In the genomic region with DNA sequence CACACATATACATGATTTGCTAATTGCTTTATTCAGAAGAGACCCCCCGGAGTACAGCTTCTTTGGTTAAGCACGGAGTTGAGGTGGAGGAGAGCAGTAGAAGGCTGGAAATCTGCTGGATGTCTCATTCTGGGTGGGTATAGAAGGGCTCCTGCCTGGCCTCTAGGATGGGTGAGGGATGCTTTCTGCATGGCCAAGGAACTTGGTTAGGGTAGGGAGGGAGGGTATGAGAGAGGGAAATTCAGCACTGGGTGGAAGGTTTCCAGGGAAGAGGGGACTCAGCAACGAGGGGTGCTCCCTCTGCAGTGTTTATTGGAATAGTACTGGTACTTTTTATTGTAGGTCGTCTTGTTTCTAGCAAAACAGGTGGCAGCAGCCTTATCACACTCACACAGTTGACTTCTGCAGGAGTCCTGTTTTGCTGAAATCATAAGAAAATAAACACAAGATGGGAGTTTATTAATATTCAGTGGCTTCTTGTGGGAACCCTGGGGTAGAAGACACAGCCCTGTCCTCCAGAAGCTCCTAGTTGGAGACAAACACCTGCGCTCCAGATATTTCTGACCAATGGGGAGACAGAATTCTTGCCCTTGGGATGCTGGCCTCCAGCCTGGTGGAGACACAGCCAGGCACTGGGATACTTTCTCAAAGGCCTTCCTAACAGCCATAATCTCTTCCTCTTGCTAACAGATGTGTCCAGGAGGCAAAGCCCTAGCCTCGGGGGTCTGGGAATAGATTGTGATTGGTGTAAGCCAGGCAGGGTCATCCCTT, we compare ENCODE assay signal across 10 cellular contexts. TPM values are rescaled to one million over a fixed set of nuclear protein-coding genes. Genes with fewer than 3 reads are reported as not detected.
A peak's percentile ranks its signal among the peaks of the same experiment; 100 is the strongest.
DNase-seq lines count a peak whose midpoint lies in the region; ATAC-seq and TF ChIP-seq lines count a peak whose summit lies in the region.
"Had no signal": no experiment of that assay in that cellular context is flagged by ENCODE, and none has a peak within 500 bp of the region (broad histone marks: within the 10 kb centered on the region; RNA-seq: fewer than 3 reads in every experiment).

No MANE protein-coding gene starts in this region.

- no peaks in the 10 kb centered on the region for H3K79me2 ChIP-seq in mammary epithelial cell (ENCODE audit: insufficient read depth, low read length)

- H3K27ac ChIP-seq in mammary epithelial cell (ENCODE audit: insufficient read depth, low read depth, low read length) (no peak overlapping the region), mesenchymal stem cell (ENCODE audit: low read length, poor library complexity, severe bottlenecking) (no peak overlapping the region)

- dilution Hi-C loops in mammary epithelial cell (cut with HindIII; ENCODE audit: low sequenced_read_pairs), result no loop called here

- H4K20me1 ChIP-seq in mammary epithelial cell (ENCODE audit: insufficient read depth, low read length), result no peaks in the 10 kb centered on the region

- H2BK15ac ChIP-seq in mesenchymal stem cell (ENCODE audit: low read depth, poor library complexity, severe bottlenecking), result no peak overlapping the region

- H3K27ac Mint-ChIP-seq in MCF 10A (ENCODE audit: low read depth, unreplicated experiment), result no peak overlapping the region
- H3K27ac Mint-ChIP-seq in type B pancreatic cell, result peak overlapping the region; percentile 12
- H3K27ac Mint-ChIP-seq in activated T-helper 2 cell treated with anti-CD3 and anti-CD28 coated beads, Interferon-gamma antibody, Interleukin-2, Interleukin-4, amounts not matched to agents 10 μg/mL and 5 μg/mL and 100 μg/mL, durations not matched to agents 14 hours and 24 hours and 36 hours, result no peak overlapping the region

- no peaks in the 10 kb centered on the region for H3K79me1 ChIP-seq in mesenchymal stem cell (replicated peaks; ENCODE audit: low read length, poor library complexity, severe bottlenecking)

- TF ChIP-seq CTCF in mammary epithelial cell (conservative IDR thresholded peaks at IDR 0.05 in 1 of 2, IDR thresholded peaks at IDR 0.05 in 1 of 2; ENCODE audit: extremely low read depth in 1 of 2, insufficient read depth in 1 of 2, low read depth in 1 of 2, low read length in 2 of 2), result no peak
- no peak for TF ChIP-seq CTCF in MCF 10A (IDR thresholded peaks at IDR 0.05; ENCODE audit: unreplicated experiment)
- TF ChIP-seq CTCF in type B pancreatic cell (conservative IDR thresholded peaks at IDR 0.05), result no peak

- H3K36me3 Mint-ChIP-seq in MCF 10A (ENCODE audit: insufficient read depth, unreplicated experiment) (no peaks in the 10 kb centered on the region), type B pancreatic cell (no peaks in the 10 kb centered on the region)
- H3K36me3 Mint-ChIP-seq in activated T-helper 2 cell treated with anti-CD3 and anti-CD28 coated beads, Interferon-gamma antibody, Interleukin-2, Interleukin-4, amounts not matched to agents 10 μg/mL and 5 μg/mL and 100 μg/mL, durations not matched to agents 14 hours and 24 hours and 36 hours (ENCODE audit: low read depth), result no peaks in the 10 kb centered on the region

- peak; percentile 1 to 5 for ATAC-seq in left cardiac atrium

- BruUV-seq in mammary epithelial cell (replicated peaks; lab: Mats Ljungman, UMichigan), result no TSS peak
- BruUV-seq in MCF 10A (replicated peaks; lab: Mats Ljungman, UMichigan), result no TSS peak

- intact Hi-C loops in mammary epithelial cell (cut with micrococcal nuclease), result loop anchor here (1.0 to 10.0 kb wide), 4 partner anchors 177 to 519 kb away; no protein-coding TSS in a partner anchor
- intact Hi-C loops in MCF 10A (cut with micrococcal nuclease), result loop anchor here (2.0 to 10.0 kb wide), 2 partner anchors 129 to 219 kb away; no protein-coding TSS in a partner anchor
- intact Hi-C loops in left cardiac atrium (cut with DNase I), result loop anchor here (2.0 to 10.0 kb wide), 4 partner anchors 117 to 177 kb away; no protein-coding TSS in a partner anchor
- intact Hi-C loops in activated T-helper 2 cell treated with anti-CD3 and anti-CD28 coated beads, Interferon-gamma antibody, Interleukin-2, Interleukin-4, amounts not matched to agents 10 μg/mL and 5 μg/mL and 100 μg/mL, durations not matched to agents 14 hours and 24 hours and 36 hours (cut with micrococcal nuclease), result loop anchor here (1.0 to 2.0 kb wide), 2 partner anchors 177 to 221 kb away; no protein-coding TSS in a partner anchor

- H3K9ac ChIP-seq in mammary epithelial cell (ENCODE audit: insufficient read depth, low read length) (no peak overlapping the region), mesenchymal stem cell (ENCODE audit: low read length) (peak overlapping the region; percentile 68)

- H2BK5ac ChIP-seq in mesenchymal stem cell (ENCODE audit: low read depth, low read length, poor library complexity, severe bottlenecking), result no peak overlapping the region

- H3K4me1 Mint-ChIP-seq in MCF 10A (ENCODE audit: insufficient read depth, unreplicated experiment) (no peaks in the 10 kb centered on the region), type B pancreatic cell (ENCODE audit: unreplicated experiment) (peaks cover 5% of the 10 kb centered on the region)
- H3K4me1 Mint-ChIP-seq in activated T-helper 2 cell treated with anti-CD3 and anti-CD28 coated beads, Interferon-gamma antibody, Interleukin-2, Interleukin-4, amounts not matched to agents 10 μg/mL and 5 μg/mL and 100 μg/mL, durations not matched to agents 14 hours and 24 hours and 36 hours (ENCODE audit: low read depth), result peaks cover 4% of the 10 kb centered on the region

- H3K9me3 Mint-ChIP-seq in MCF 10A (ENCODE audit: unreplicated experiment) (no peaks in the 10 kb centered on the region), type B pancreatic cell (no peaks in the 10 kb centered on the region)
- H3K9me3 Mint-ChIP-seq in activated T-helper 2 cell treated with anti-CD3 and anti-CD28 coated beads, Interferon-gamma antibody, Interleukin-2, Interleukin-4, amounts not matched to agents 10 μg/mL and 5 μg/mL and 100 μg/mL, durations not matched to agents 14 hours and 24 hours and 36 hours, result no peaks in the 10 kb centered on the region

- H3K4me2 ChIP-seq in mammary epithelial cell (ENCODE audit: insufficient read depth, low read depth, low read length), result no peak overlapping the region
- H3K4me2 ChIP-seq in mesenchymal stem cell (ENCODE audit: low read length, poor library complexity, severe bottlenecking), result no peak overlapping the region

- peaks cover 40% of the 10 kb centered on the region for H3K27me3 Mint-ChIP-seq in MCF 10A (ENCODE audit: insufficient read depth, unreplicated experiment)
- peaks cover 47% of the 10 kb centered on the region for H3K27me3 Mint-ChIP-seq in type B pancreatic cell
- H3K27me3 Mint-ChIP-seq in activated T-helper 2 cell treated with anti-CD3 and anti-CD28 coated beads, Interferon-gamma antibody, Interleukin-2, Interleukin-4, amounts not matched to agents 10 μg/mL and 5 μg/mL and 100 μg/mL, durations not matched to agents 14 hours and 24 hours and 36 hours (ENCODE audit: low read depth), result peaks cover 19% of the 10 kb centered on the region

- CTCF ChIA-PET in mammary epithelial cell (lab: Charles Lee; ENCODE audit: low non-redundant PET), result interaction anchor here (0.6 kb wide), 1 partner anchor 451 kb away, joined by 10 read pairs; no protein-coding TSS in a partner anchor
- CTCF ChIA-PET in MCF 10A (lab: Yijun Ruan, JAX), result interaction anchor here (0.6 to 5.1 kb wide), 14 partner anchors 10 to 519 kb away, joined by 3 to 41 read pairs (median 4); no protein-coding TSS in a partner anchor

- H2BK12ac ChIP-seq in mesenchymal stem cell (ENCODE audit: low read length in 2 of 2), result no peak overlapping the region

- H3K23ac ChIP-seq in mesenchymal stem cell (ENCODE audit: low read length in 2 of 2), result no peak overlapping the region

- H3K14ac ChIP-seq in mesenchymal stem cell (ENCODE audit: low read length in 2 of 2), result no peak overlapping the region

- POLR2A ChIA-PET in MCF 10A (lab: Yijun Ruan, JAX), result no interaction called here

- H2AFZ ChIP-seq in mammary epithelial cell (ENCODE audit: low read depth, low read length), result peak overlapping the region; percentile 1
- no peak overlapping the region for H2AFZ ChIP-seq in mesenchymal stem cell (ENCODE audit: low read depth, low read length)

- no peak overlapping the region for H3K4me3 ChIP-seq in mammary epithelial cell (replicated peaks in 1 of 3; ENCODE audit: insufficient read depth in 1 of 3, low read depth in 2 of 3, low read length in 3 of 3)
- no peak overlapping the region for H3K4me3 ChIP-seq in mesenchymal stem cell (ENCODE audit: insufficient read depth in 1 of 2, low read depth in 1 of 2, low read length in 2 of 2)

- no peak overlapping the region for H3K4ac ChIP-seq in mesenchymal stem cell (ENCODE audit: low read depth in 1 of 2, low read length in 2 of 2)

- H4K91ac ChIP-seq in mesenchymal stem cell (ENCODE audit: low read length), result no peak overlapping the region

- H3K9me3 ChIP-seq in mammary epithelial cell (replicated peaks; ENCODE audit: insufficient read depth, low read length) (no peaks in the 10 kb centered on the region), mesenchymal stem cell (ENCODE audit: control insufficient read depth, low read length) (no peaks in the 10 kb centered on the region)

- H3K36me3 ChIP-seq in mammary epithelial cell (ENCODE audit: insufficient read depth, low read length) (no peaks in the 10 kb centered on the region), mesenchymal stem cell (ENCODE audit: control insufficient read depth in 1 of 2, insufficient read depth in 2 of 2, low read depth in 1 of 2, low read length in 2 of 2) (no peaks in the 10 kb centered on the region)

- DNase-seq in mammary epithelial cell (no peak), MCF 10A (ENCODE audit: unreplicated experiment) (no peak), left cardiac atrium (no peak), mesenchymal stem cell (no peak), type B pancreatic cell (ENCODE audit: extremely low spot score, unreplicated experiment) (no peak), HK-2 (ENCODE audit: unreplicated experiment) (no peak), RPMI8226 (no peak)
- DNase-seq in activated T-helper 2 cell treated with anti-CD3 and anti-CD28 coated beads, Interferon-gamma antibody, Interleukin-2, Interleukin-4, amounts not matched to agents 10 μg/mL and 5 μg/mL and 100 μg/mL, durations not matched to agents 14 hours and 24 hours and 36 hours (ENCODE audit: low spot score), result no peak

- no peak overlapping the region for H4K8ac ChIP-seq in mesenchymal stem cell (ENCODE audit: low read length)

- peaks cover 6% of the 10 kb centered on the region for H3K4me1 ChIP-seq in mammary epithelial cell (ENCODE audit: insufficient read depth, low read length)
- no peaks in the 10 kb centered on the region for H3K4me1 ChIP-seq in mesenchymal stem cell (ENCODE audit: control insufficient read depth, insufficient read depth, low read depth, low read length)

- no peak overlapping the region for H3K18ac ChIP-seq in mesenchymal stem cell (ENCODE audit: low read depth in 1 of 2, low read length in 2 of 2)

- in situ Hi-C loops in mammary epithelial cell (cut with MboI; ENCODE audit: low sequenced_read_pairs in 2 of 2), result loop anchor here in 1 of 2 donors (10.0 kb wide), 1 partner anchor 119 kb away; no protein-coding TSS in a partner anchor

- 80% methylated on average over 5 of the region's 6 CpGs for WGBS in mammary epithelial cell (ENCODE audit: low coverage, missing lambda C conversion rate)
- WGBS in mesenchymal stem cell, result 61% methylated on average over 5 of the region's 6 CpGs

- H2BK120ac ChIP-seq in mesenchymal stem cell (ENCODE audit: low read depth, low read length), result no peak overlapping the region

- H3K27me3 ChIP-seq in mammary epithelial cell (ENCODE audit: insufficient read depth, low read length), result no peaks in the 10 kb centered on the region
- peaks cover 1 to 31% of the 10 kb centered on the region in 2 experiments for H3K27me3 ChIP-seq in mesenchymal stem cell (ENCODE audit: control insufficient read depth in 1 of 2, insufficient read depth in 1 of 2, low read length in 2 of 2)

- H3K4me3 Mint-ChIP-seq in MCF 10A (ENCODE audit: unreplicated experiment) (no peak overlapping the region), type B pancreatic cell (no peak overlapping the region)
- H3K4me3 Mint-ChIP-seq in activated T-helper 2 cell treated with anti-CD3 and anti-CD28 coated beads, Interferon-gamma antibody, Interleukin-2, Interleukin-4, amounts not matched to agents 10 μg/mL and 5 μg/mL and 100 μg/mL, durations not matched to agents 14 hours and 24 hours and 36 hours (ENCODE audit: low read depth), result no peak overlapping the region

- no peak overlapping the region for H2AK5ac ChIP-seq in mesenchymal stem cell (ENCODE audit: low read length, severe bottlenecking)

RNA-seq across cellular contexts. Expression of gene PLA2G2A, which starts 3.8 kb away (rescaled TPM):
- total RNA-seq in mammary epithelial cell (not detected), MCF 10A (2022) (not detected in 2 replicates), left cardiac atrium (1,000 to 10,000 TPM in 1 of 2 donors, 100 to 1,000 TPM in 1; 376 to 1,124 TPM), type B pancreatic cell (ENCODE audit: low replicate concordance) (26.1 and 53.2 TPM in 2 replicates)
- 0.10 TPM for polyA plus RNA-seq in mammary epithelial cell
- not detected for polyA minus RNA-seq in mammary epithelial cell
- polyA plus RNA-seq in mesenchymal stem cell (2013, experiment 1 of 2), result 0.10 TPM
- 0.08 TPM for polyA plus RNA-seq in mesenchymal stem cell (2013, experiment 2 of 2)
- total RNA-seq in activated T-helper 2 cell treated with anti-CD3 and anti-CD28 coated beads, Interferon-gamma antibody, Interleukin-2, Interleukin-4, amounts not matched to agents 10 μg/mL and 5 μg/mL and 100 μg/mL, durations not matched to agents 14 hours and 24 hours and 36 hours, result not detected in 2 replicates
- total RNA-seq: HT1080, OCI-LY7 had no signal

RNA-seq across cellular contexts. Expression of gene PLA2G2E, which starts 52.2 kb away (rescaled TPM):
- not detected for total RNA-seq in mammary epithelial cell
- not detected for polyA plus RNA-seq in mammary epithelial cell
- polyA minus RNA-seq in mammary epithelial cell, result not detected
- not detected in 2 replicates for total RNA-seq in MCF 10A (2022)
- not detected for total RNA-seq in left cardiac atrium
- polyA plus RNA-seq in mesenchymal stem cell (2013, experiment 1 of 2), result not detected
- polyA plus RNA-seq in mesenchymal stem cell (2013, experiment 2 of 2), result not detected
- total RNA-seq in type B pancreatic cell (ENCODE audit: low replicate concordance), result not detected in 2 replicates
- not detected in 2 replicates for total RNA-seq in activated T-helper 2 cell treated with anti-CD3 and anti-CD28 coated beads, Interferon-gamma antibody, Interleukin-2, Interleukin-4, amounts not matched to agents 10 μg/mL and 5 μg/mL and 100 μg/mL, durations not matched to agents 14 hours and 24 hours and 36 hours
- total RNA-seq: HT1080, OCI-LY7 had no signal

Comparison
In these comparisons a context has a peak if more than half of its experiments do, and no peak if none do; other contexts are left out.
1. RNA of gene PLA2G2A, which starts 3.8 kb away (total RNA-seq): 376 to 1,124 TPM in left cardiac atrium and 26.1 to 53.2 TPM in type B pancreatic cell; not detected in MCF 10A, not detected in mammary epithelial cell and not detected in activated T-helper 2 cell treated with anti-CD3 and anti-CD28 coated beads, Interferon-gamma antibody, Interleukin-2, Interleukin-4, amounts not matched to agents 10 μg/mL and 5 μg/mL and 100 μg/mL, durations not matched to agents 14 hours and 24 hours and 36 hours; every median in the first group is over 10 times any median in the second.